In genomic region chr9:89048611-89049010, GRCh38 we compare ENCODE assay signal across 23 cellular contexts. TPM values are rescaled to one million over a fixed set of nuclear protein-coding genes. Genes with fewer than 3 reads are reported as not detected.
"Had no signal": no experiment of that assay in that cellular context is flagged by ENCODE, and none has a peak within 500 bp of the region (broad histone marks: within the 10 kb centered on the region; RNA-seq: fewer than 3 reads in every experiment).

No MANE protein-coding gene starts in this region.

- H3K4me1 ChIP-seq: foreskin keratinocyte, left ventricle myocardium inferior, right lobe of liver, transverse colon had no signal

- H3K4me3 ChIP-seq: heart left ventricle, left ventricle myocardium inferior, lung, mucosa of descending colon, right lobe of liver, testis, transverse colon had no signal

- FAIRE-seq: astrocyte, islet of Langerhans had no signal

- H3K27me3 ChIP-seq: brain microvascular endothelial cell, foreskin keratinocyte, heart left ventricle, right lobe of liver, testis, transverse colon had no signal

- ATAC-seq: activated CD4-positive, alpha-beta T cell treated with anti-CD3 and anti-CD28 coated beads for 36 hours; esophagus mucosa; foreskin keratinocyte; heart left ventricle; mucosa of descending colon; natural killer cell treated with Interleukin-12 subunit alpha and Interleukin-12 subunit beta and Interleukin-15 and Interleukin-18, amount 100 ng/mL, for 72 hours; right lobe of liver; stimulated activated naive CD8-positive, alpha-beta T cell treated with anti-CD3 and anti-CD28 coated beads, Interleukin-15, Interleukin-2, amounts not matched to agents 100 U/mL and 50 U/mL, for 24 hours had no signal

- H3K36me3 ChIP-seq: heart left ventricle, left ventricle myocardium inferior, right lobe of liver, transverse colon had no signal

- DNase-seq: activated CD4-positive, alpha-beta T cell treated with anti-CD3 and anti-CD28 coated beads for 36 hours; activated CD4-positive, CD25-positive, alpha-beta regulatory T cell; activated gamma-delta T cell; activated naive CD4-positive, alpha-beta T cell treated with anti-CD3 and anti-CD28 coated beads, Interleukin-2, amount 10 ng/mL, durations not matched to agents 7 days and 5 days; activated naive CD8-positive, alpha-beta T cell treated with anti-CD3 and anti-CD28 coated beads, Interleukin-2, amount 10 ng/mL, durations not matched to agents 7 days and 5 days; brain microvascular endothelial cell; cortex of kidney; foreskin keratinocyte; heart left ventricle; hypothalamus; left ventricle myocardium inferior; mucosa of descending colon; right lobe of liver; stimulated activated CD4-positive, alpha-beta T cell treated with anti-CD3 and anti-CD28 coated beads, Interleukin-2, amount 100 ng/mL, for 48 hours; stimulated activated naive CD8-positive, alpha-beta T cell treated with anti-CD3 and anti-CD28 coated beads, Interleukin-15, Interleukin-2, amounts not matched to agents 100 U/mL and 50 U/mL, for 24 hours; T-helper 1 cell; testis; transverse colon had no signal

- H3K27ac ChIP-seq: brain microvascular endothelial cell, foreskin keratinocyte, heart left ventricle, left ventricle myocardium inferior, right lobe of liver, testis, transverse colon had no signal

- H3K9me3 ChIP-seq: heart left ventricle, left ventricle myocardium inferior, mucosa of descending colon, right lobe of liver, testis, transverse colon had no signal

RNA-seq across cellular contexts. Expression of gene S1PR3, which starts 57.3 kb away (rescaled TPM):
- total RNA-seq: natural killer cell treated with Interleukin-12 subunit alpha and Interleukin-12 subunit beta and Interleukin-15 and Interleukin-18, amount 100 ng/mL, for 72 hours had no signal
